Comparison of ENCODE assay signal across 19 cellular contexts in the genomic region with DNA sequence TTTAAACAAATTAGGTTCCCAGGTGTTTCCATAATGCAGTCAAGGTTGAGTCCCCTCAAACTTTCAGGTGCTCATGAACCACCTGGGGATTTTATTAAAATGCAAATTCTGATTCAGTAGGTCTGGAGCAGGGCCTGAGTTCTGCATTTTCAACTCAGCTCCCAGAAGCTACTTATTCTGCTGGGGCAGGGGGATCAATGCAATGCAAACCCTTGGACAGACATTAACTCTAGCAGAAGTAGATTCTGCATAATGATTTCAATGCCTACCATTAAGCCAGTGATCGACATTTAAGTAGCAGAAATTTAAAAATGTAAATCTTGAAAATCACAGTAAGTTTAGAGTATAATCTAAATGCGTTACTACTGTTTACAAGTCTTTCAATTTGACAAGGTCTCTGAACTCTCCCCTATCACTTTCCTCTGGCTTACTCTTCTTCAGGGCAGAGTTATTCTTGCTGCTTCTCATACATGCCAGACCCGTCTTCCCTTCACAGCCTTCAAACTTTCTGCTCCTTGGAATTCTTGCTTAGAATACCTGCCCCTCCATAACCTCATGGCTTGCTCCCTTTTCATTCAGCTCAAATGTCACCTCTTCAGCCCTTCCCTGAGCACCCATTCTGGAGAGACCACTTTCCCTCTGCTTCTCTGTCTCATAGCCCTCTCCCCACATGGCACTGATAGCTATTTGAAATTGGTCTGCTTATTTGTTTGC. TPM values are rescaled to one million over a fixed set of nuclear protein-coding genes. Genes with fewer than 3 reads are reported as not detected.
"Had no signal": no experiment of that assay in that cellular context is flagged by ENCODE, and none has a peak within 500 bp of the region (broad histone marks: within the 10 kb centered on the region; RNA-seq: fewer than 3 reads in every experiment).

No MANE protein-coding gene starts in this region.

- ATAC-seq: stimulated activated naive B cell treated with anti-CD40 and anti-IgM and Interleukin-4, amounts not matched to agents 10 μg/mL and 1 μg/mL and 100 μg/mL, for 72 hours had no signal

- H3K4me3 Mint-ChIP-seq: activated naive CD4-positive, alpha-beta T cell treated with anti-CD3 and anti-CD28 coated beads, Interleukin-2, amount 10 ng/mL, durations not matched to agents 7 days and 5 days; mesothelial cell of epicardium; stimulated activated naive B cell treated with anti-CD40 and anti-IgM and Interleukin-4, amounts not matched to agents 10 μg/mL and 1 μg/mL and 100 μg/mL, for 72 hours had no signal

- DNase-seq: activated CD4-positive, alpha-beta T cell treated with anti-CD3 and anti-CD28 coated beads, Interleukin-2, amount 50 U/mL, for 1 hour; activated naive CD4-positive, alpha-beta T cell treated with anti-CD3 and anti-CD28 coated beads, Interleukin-2, amount 10 ng/mL, durations not matched to agents 7 days and 5 days; adrenal gland; central memory CD4-positive, alpha-beta T cell; cortex of kidney; hippocampal formation; nucleus accumbens; sigmoid colon; stimulated activated CD4-positive, alpha-beta T cell treated with anti-CD3 and anti-CD28 coated beads, Interleukin-2, amount 100 ng/mL, for 24 hours; stimulated activated naive B cell treated with anti-CD40 and anti-IgM and Interleukin-4, amounts not matched to agents 10 μg/mL and 1 μg/mL and 100 μg/mL, for 72 hours; T-helper 2 cell had no signal

- H3K9me3 Mint-ChIP-seq: activated naive CD4-positive, alpha-beta T cell treated with anti-CD3 and anti-CD28 coated beads, Interleukin-2, amount 10 ng/mL, durations not matched to agents 7 days and 5 days; activated T-helper 2 cell treated with anti-CD3 and anti-CD28 coated beads, Interferon-gamma antibody, Interleukin-2, Interleukin-4, amounts not matched to agents 10 μg/mL and 5 μg/mL and 100 μg/mL, durations not matched to agents 14 hours and 24 hours and 36 hours; stimulated activated naive B cell treated with anti-CD40 and anti-IgM and Interleukin-4, amounts not matched to agents 10 μg/mL and 1 μg/mL and 100 μg/mL, for 72 hours had no signal

- H3K36me3 Mint-ChIP-seq: activated naive CD4-positive, alpha-beta T cell treated with anti-CD3 and anti-CD28 coated beads, Interleukin-2, amount 10 ng/mL, durations not matched to agents 7 days and 5 days; mesothelial cell of epicardium; stimulated activated naive B cell treated with anti-CD40 and anti-IgM and Interleukin-4, amounts not matched to agents 10 μg/mL and 1 μg/mL and 100 μg/mL, for 72 hours had no signal

- H3K4me1 Mint-ChIP-seq: activated naive CD4-positive, alpha-beta T cell treated with anti-CD3 and anti-CD28 coated beads, Interleukin-2, amount 10 ng/mL, durations not matched to agents 7 days and 5 days; stimulated activated naive B cell treated with anti-CD40 and anti-IgM and Interleukin-4, amounts not matched to agents 10 μg/mL and 1 μg/mL and 100 μg/mL, for 72 hours had no signal

- H3K27ac Mint-ChIP-seq: activated naive CD4-positive, alpha-beta T cell treated with anti-CD3 and anti-CD28 coated beads, Interleukin-2, amount 10 ng/mL, durations not matched to agents 7 days and 5 days; activated T-helper 2 cell treated with anti-CD3 and anti-CD28 coated beads, Interferon-gamma antibody, Interleukin-2, Interleukin-4, amounts not matched to agents 10 μg/mL and 5 μg/mL and 100 μg/mL, durations not matched to agents 14 hours and 24 hours and 36 hours; mesothelial cell of epicardium; stimulated activated naive B cell treated with anti-CD40 and anti-IgM and Interleukin-4, amounts not matched to agents 10 μg/mL and 1 μg/mL and 100 μg/mL, for 72 hours had no signal

RNA-seq across cellular contexts. Expression of gene DPPA4, which starts 19.3 kb away (rescaled TPM):
- total RNA-seq: activated T-helper 2 cell treated with anti-CD3 and anti-CD28 coated beads, Interferon-gamma antibody, Interleukin-2, Interleukin-4, amounts not matched to agents 10 μg/mL and 5 μg/mL and 100 μg/mL, durations not matched to agents 14 hours and 24 hours and 36 hours; glomerular endothelial cell; lower leg skin; subcutaneous adipose tissue; tibial nerve had no signal

RNA-seq across cellular contexts. Expression of gene DPPA2, which starts 40.3 kb away (rescaled TPM):
- total RNA-seq: activated CD8-positive, alpha-beta memory T cell treated with anti-CD3 and anti-CD28 coated beads for 36 hours; activated T-helper 2 cell treated with anti-CD3 and anti-CD28 coated beads, Interferon-gamma antibody, Interleukin-2, Interleukin-4, amounts not matched to agents 10 μg/mL and 5 μg/mL and 100 μg/mL, durations not matched to agents 14 hours and 24 hours and 36 hours; adrenal gland; glomerular endothelial cell; lower leg skin; myocyte; sigmoid colon; subcutaneous adipose tissue; tibial nerve had no signal
